In the genomic region with DNA sequence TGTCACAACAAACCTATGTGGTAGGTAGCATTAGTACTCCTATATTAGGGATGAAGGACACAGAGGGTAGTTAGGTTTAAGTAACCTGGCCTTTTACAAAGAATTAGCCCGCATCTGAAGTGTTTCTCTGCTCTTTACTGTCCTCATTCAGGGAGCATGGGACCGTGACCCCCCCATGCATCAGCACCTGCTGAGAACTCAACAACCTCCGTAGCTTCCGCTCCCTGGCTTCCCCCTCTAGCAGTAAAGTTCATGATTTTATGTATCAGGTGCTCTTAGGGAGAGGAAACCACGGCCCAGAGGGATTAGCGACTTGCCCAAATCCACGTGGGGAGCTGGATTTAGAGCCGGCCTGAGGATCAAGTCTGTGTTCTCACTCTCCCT, we compare ENCODE assay signal across 12 cellular contexts.
DNase-seq lines count a peak whose midpoint lies in the region; ATAC-seq and TF ChIP-seq lines count a peak whose summit lies in the region.
"Had no signal": no experiment of that assay in that cellular context is flagged by ENCODE, and none has a peak within 500 bp of the region (broad histone marks: within the 10 kb centered on the region; RNA-seq: fewer than 3 reads in every experiment).

No MANE protein-coding gene starts in this region.

- no CpG with 5 or more reads among the region's 8 CpGs for WGBS in H9 (ENCODE audit: extremely low coverage, insufficient read length, low lambda C conversion rate)

- no peaks in the 10 kb centered on the region for H3K23me2 ChIP-seq in H9 (ENCODE audit: insufficient read length, low read depth, low read length, poor library complexity, severe bottlenecking)

- H3K14ac ChIP-seq in H9 (ENCODE audit: insufficient read depth, low read length) = no peak overlapping the region

- H2BK15ac ChIP-seq in H9 (ENCODE audit: low read depth, low read length) = no peak overlapping the region

- no peak overlapping the region for H4K5ac ChIP-seq in H9 (ENCODE audit: insufficient read length, low read depth, low read length)

- no peak overlapping the region for H3T11ph ChIP-seq in H9 (ENCODE audit: low read length)

- POLR2A ChIA-PET in PC-9 (lab: Charles Lee; ENCODE audit: unreplicated experiment) = no interaction called here

- no TSS peak for BruUV-seq in PC-9 (replicated peaks; lab: Mats Ljungman, UMichigan)

- peak overlapping the region; percentile 43 for H3K4me2 ChIP-seq in H9 (ENCODE audit: insufficient read depth, insufficient read length, low read length)
- peak overlapping the region; percentile 62 for H3K4me2 ChIP-seq in PC-9
- H3K4me2 ChIP-seq in neural progenitor cell = peak overlapping the region; percentile 73

- H3K79me2 ChIP-seq in H9 (ENCODE audit: insufficient read depth, low read length) (no peaks in the 10 kb centered on the region), PC-9 (ENCODE audit: low read depth) (no peaks in the 10 kb centered on the region), neural progenitor cell (ENCODE audit: low read depth) (no peaks in the 10 kb centered on the region)

- DNase-seq in H9 (no peak), PC-9 (no peak), neural progenitor cell (ENCODE audit: low spot score) (no peak), lower lobe of right lung (no peak), left colon (no peak), MG63 (no peak)
- DNase-seq in activated effector memory CD4-positive, alpha-beta T cell treated with Interleukin-2 at 50 U/mL for 16 hours = no peak
- DNase-seq: activated CD4-positive, alpha-beta T cell treated with anti-CD3 and anti-CD28 coated beads, Interleukin-2, amount 50 U/mL, for 1 hour; amygdala; tibial artery had no signal

- H3K36me3 Mint-ChIP-seq in H9 (ENCODE audit: insufficient read depth in 1 of 3, low read depth in 3 of 3) = peaks cover 5 to 12% (median 5%) of the 10 kb centered on the region in 3 experiments; a peak in 3 of 7 replicates
- no peaks in the 10 kb centered on the region for H3K36me3 Mint-ChIP-seq in neural progenitor cell

- H3F3A ChIP-seq in PC-9 (ENCODE audit: insufficient read depth, low read depth) (peaks cover 5% of the 10 kb centered on the region; the same call in 1 of the 2 replicates), neural progenitor cell (ENCODE audit: low read depth) (peaks cover 7% of the 10 kb centered on the region)

- H3K27ac Mint-ChIP-seq in H9 = peak overlapping the region in 2 of 3 experiments; percentile 61 to 76; a peak in 2 of 7 replicates
- H3K27ac Mint-ChIP-seq in neural progenitor cell = no peak overlapping the region

- H2AFZ ChIP-seq in H9 (ENCODE audit: low read length) = no peak overlapping the region
- H2AFZ ChIP-seq in PC-9 = no peak overlapping the region
- peak overlapping the region; percentile 68 for H2AFZ ChIP-seq in neural progenitor cell (replicated peaks)

- CTCF ChIA-PET in PC-9 (lab: Charles Lee) = no interaction called here

- no peak overlapping the region for H4K91ac ChIP-seq in H9 (ENCODE audit: insufficient read length, low read depth, low read length)

- no peaks in the 10 kb centered on the region for H3K9me2 ChIP-seq in PC-9 (ENCODE audit: insufficient read depth)

- H2AK5ac ChIP-seq in H9 (ENCODE audit: insufficient read length, low read length) = no peak overlapping the region

- H3K9me3 ChIP-seq in H9 (ENCODE audit: control insufficient read depth, low read depth, low read length) (no peaks in the 10 kb centered on the region), PC-9 (ENCODE audit: insufficient read depth, low read depth) (no peaks in the 10 kb centered on the region), neural progenitor cell (ENCODE audit: low read depth) (no peaks in the 10 kb centered on the region), lower lobe of right lung (no peaks in the 10 kb centered on the region), MG63 (no peaks in the 10 kb centered on the region)
- H3K9me3 ChIP-seq: SJSA1, tibial artery had no signal

- no peak overlapping the region for H3K56ac ChIP-seq in H9 (ENCODE audit: insufficient read length, low read depth, low read length)

- H3K18ac ChIP-seq in H9 (ENCODE audit: insufficient read length, low read depth, low read length) = no peak overlapping the region

- H3K4me3 Mint-ChIP-seq in H9 = peak overlapping the region in 1 of 2 experiments; percentile 67; a peak in 2 of 5 replicates
- no peak overlapping the region for H3K4me3 Mint-ChIP-seq in neural progenitor cell

- H3K4me1 ChIP-seq in H9 (ENCODE audit: insufficient read depth, low read length) = no peaks in the 10 kb centered on the region
- no peaks in the 10 kb centered on the region; the same call in 1 of the 2 replicates for H3K4me1 ChIP-seq in PC-9 (replicated peaks; ENCODE audit: insufficient read depth)
- peaks cover 4% of the 10 kb centered on the region for H3K4me1 ChIP-seq in neural progenitor cell
- peaks cover 11% of the 10 kb centered on the region for H3K4me1 ChIP-seq in lower lobe of right lung
- H3K4me1 ChIP-seq: SJSA1 had no signal

- no peak overlapping the region for H2BK120ac ChIP-seq in H9 (ENCODE audit: low read depth, low read length, poor library complexity, severe bottlenecking)

- no peak overlapping the region for H3K9ac ChIP-seq in H9 (ENCODE audit: extremely low read depth, insufficient read length, low read length)
- no peak overlapping the region for H3K9ac ChIP-seq in neural progenitor cell

- H3K79me1 ChIP-seq in H9 (ENCODE audit: insufficient read depth, low read depth, low read length, poor library complexity, severe bottlenecking) = no peaks in the 10 kb centered on the region

- intact Hi-C loops in PC-9 (cut with micrococcal nuclease; ENCODE audit: unreplicated experiment) = loop anchor here (5.0 kb wide), 1 partner anchor 342 kb away; no protein-coding TSS in a partner anchor
- intact Hi-C loops in lower lobe of right lung (cut with DNase I) = no loop called here
- intact Hi-C loops in left colon (cut with DNase I, micrococcal nuclease) = no loop called here

- peaks cover 16 to 17% of the 10 kb centered on the region in 2 experiments for H3K4me1 Mint-ChIP-seq in H9
- H3K4me1 Mint-ChIP-seq in neural progenitor cell = peaks cover 9% of the 10 kb centered on the region

- H2BK12ac ChIP-seq in H9 (ENCODE audit: insufficient read length, low read depth, low read length) = no peak overlapping the region

- no peak overlapping the region for H2BK20ac ChIP-seq in H9 (ENCODE audit: low read depth, low read length, poor library complexity, severe bottlenecking)

- no peak overlapping the region for H4K8ac ChIP-seq in H9 (replicated peaks; ENCODE audit: insufficient read length, low read depth, low read length)

- H3K27me3 ChIP-seq in H9 (ENCODE audit: insufficient read depth, low read length) (no peaks in the 10 kb centered on the region), PC-9 (ENCODE audit: insufficient read depth, low read depth) (no peaks in the 10 kb centered on the region), neural progenitor cell (peaks cover 12% of the 10 kb centered on the region), lower lobe of right lung (ENCODE audit: low read depth) (peaks cover 16% of the 10 kb centered on the region), MG63 (no peaks in the 10 kb centered on the region)
- H3K27me3 ChIP-seq: SJSA1, tibial artery had no signal

- H3K27ac ChIP-seq in H9 (ENCODE audit: insufficient read length, low read depth, low read length) (no peak overlapping the region), PC-9 (no peak overlapping the region), neural progenitor cell (no peak overlapping the region), lower lobe of right lung (no peak overlapping the region)
- H3K27ac ChIP-seq: SJSA1 had no signal

- no peak overlapping the region for H3K4ac ChIP-seq in H9 (ENCODE audit: low read depth, low read length)

- peaks cover 10% of the 10 kb centered on the region for H3K27me3 Mint-ChIP-seq in H9 (ENCODE audit: low read depth)
- H3K27me3 Mint-ChIP-seq in neural progenitor cell (ENCODE audit: insufficient read depth, low read depth) = peaks cover 9% of the 10 kb centered on the region

- peak; percentile 41 for ATAC-seq in GM18861 (IDR thresholded peaks at IDR 0.05; ENCODE audit: unreplicated experiment)
- no peak for ATAC-seq in lower lobe of right lung
- no peak for ATAC-seq in left colon

- H3K9me3 Mint-ChIP-seq in H9 (peaks cover 8 to 13% of the 10 kb centered on the region in 2 experiments), neural progenitor cell (peaks cover 5% of the 10 kb centered on the region)

- no peaks in the 10 kb centered on the region for H3K36me3 ChIP-seq in PC-9 (ENCODE audit: low read depth)
- H3K36me3 ChIP-seq in neural progenitor cell = no peaks in the 10 kb centered on the region
- no peaks in the 10 kb centered on the region for H3K36me3 ChIP-seq in lower lobe of right lung
- H3K36me3 ChIP-seq in MG63 = no peaks in the 10 kb centered on the region
- H3K36me3 ChIP-seq: SJSA1, tibial artery had no signal

- no peaks in the 10 kb centered on the region for H4K20me1 ChIP-seq in H9 (ENCODE audit: control insufficient read depth, insufficient read depth, insufficient read length)
- no peaks in the 10 kb centered on the region for H4K20me1 ChIP-seq in PC-9 (ENCODE audit: insufficient read depth)
- H4K20me1 ChIP-seq in neural progenitor cell (ENCODE audit: low read depth) = no peaks in the 10 kb centered on the region

- H3K23ac ChIP-seq in H9 (ENCODE audit: insufficient read length, low read depth, low read length) = no peak overlapping the region

- TF ChIP-seq CTCF in H9 (conservative IDR thresholded peaks at IDR 0.05) (no peak), PC-9 (conservative IDR thresholded peaks at IDR 0.05) (no peak), neural progenitor cell (IDR thresholded peaks at IDR 0.05) (no peak), lower lobe of right lung (IDR thresholded peaks at IDR 0.05) (no peak)

- H3K4me3 ChIP-seq in PC-9 (no peak overlapping the region; the same call in 1 of the 2 replicates), neural progenitor cell (peak overlapping the region; percentile 47), lower lobe of right lung (no peak overlapping the region), MG63 (no peak overlapping the region)
- H3K4me3 ChIP-seq: SJSA1 had no signal

- H2BK5ac ChIP-seq in H9 (ENCODE audit: insufficient read length, low read length) = no peak overlapping the region
